In the genomic region with DNA sequence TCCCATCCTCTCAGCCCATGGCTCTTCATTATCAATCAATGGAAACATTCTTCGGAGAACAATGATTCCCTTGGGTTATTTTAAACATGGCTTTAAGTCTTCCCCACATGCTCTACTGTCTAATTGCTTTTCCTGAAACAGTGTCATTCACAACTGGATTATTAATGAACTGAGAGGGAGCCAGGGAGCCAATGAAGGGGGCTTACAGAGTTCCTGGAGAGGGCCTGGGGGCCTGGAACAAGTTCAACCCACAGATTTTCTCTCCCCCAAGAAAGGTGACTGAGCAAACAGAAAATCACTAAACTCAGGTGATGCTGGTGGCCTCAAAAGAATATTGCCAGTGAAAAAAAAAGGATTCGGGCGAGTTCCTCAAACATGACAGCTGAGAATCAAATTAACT, we compare ENCODE assay signal across 10 cellular contexts. TPM values are rescaled to one million over a fixed set of nuclear protein-coding genes. Genes with fewer than 3 reads are reported as not detected.
DNase-seq lines count a peak whose midpoint lies in the region; ATAC-seq and TF ChIP-seq lines count a peak whose summit lies in the region.
"Had no signal": no experiment of that assay in that cellular context is flagged by ENCODE, and none has a peak within 500 bp of the region (broad histone marks: within the 10 kb centered on the region; RNA-seq: fewer than 3 reads in every experiment).

No MANE protein-coding gene starts in this region.

- H3K4me1 Mint-ChIP-seq in activated naive CD4-positive, alpha-beta T cell treated with anti-CD3 and anti-CD28 coated beads, Interleukin-2, amount 10 ng/mL, durations not matched to agents 7 days and 5 days, result peaks cover 68% of the 10 kb centered on the region
- peaks cover 47% of the 10 kb centered on the region for H3K4me1 Mint-ChIP-seq in activated naive CD8-positive, alpha-beta T cell (ENCODE audit: low read depth)

- peaks cover 2% of the 10 kb centered on the region for H3K9me3 Mint-ChIP-seq in activated naive CD4-positive, alpha-beta T cell treated with anti-CD3 and anti-CD28 coated beads, Interleukin-2, amount 10 ng/mL, durations not matched to agents 7 days and 5 days
- H3K9me3 Mint-ChIP-seq in activated naive CD8-positive, alpha-beta T cell (ENCODE audit: low read depth), result no peaks in the 10 kb centered on the region

- H3K9me3 ChIP-seq in lung (ENCODE audit: control insufficient read depth in 2 of 2, insufficient read depth in 1 of 2, low read length in 1 of 2), result peaks cover 0 to 2% of the 10 kb centered on the region in 2 donors
- H3K9me3 ChIP-seq in thymus (ENCODE audit: control insufficient read depth), result no peaks in the 10 kb centered on the region
- H3K9me3 ChIP-seq: ascending aorta had no signal

- H3K4me3 ChIP-seq in lung (no peak overlapping the region), thymus (ENCODE audit: low read length) (no peak overlapping the region)
- H3K4me3 ChIP-seq: ascending aorta had no signal

- CTCF ChIA-PET in activated naive CD4-positive, alpha-beta T cell treated with anti-CD3 and anti-CD28 coated beads, Interleukin-2, amount 10 ng/mL, durations not matched to agents 7 days and 5 days (lab: Charles Lee), result interaction anchor here (0.7 to 3.7 kb wide), 3 partner anchors 14 to 56 kb away, joined by 5 to 10 read pairs (median 5); no protein-coding TSS in a partner anchor

- H3K27ac ChIP-seq in lung (ENCODE audit: low read depth in 1 of 2, low read length in 1 of 2) (peak overlapping the region; percentile 44 to 64), thymus (ENCODE audit: low read depth) (peak overlapping the region; percentile 97)

- H3K27ac Mint-ChIP-seq in activated naive CD4-positive, alpha-beta T cell treated with anti-CD3 and anti-CD28 coated beads, Interleukin-2, amount 10 ng/mL, durations not matched to agents 7 days and 5 days, result peak overlapping the region; percentile 99
- peak overlapping the region; percentile 93 for H3K27ac Mint-ChIP-seq in activated naive CD8-positive, alpha-beta T cell

- H3K27me3 ChIP-seq in lung (ENCODE audit: control insufficient read depth, insufficient read depth) (no peaks in the 10 kb centered on the region), thymus (ENCODE audit: control insufficient read depth, insufficient read depth) (no peaks in the 10 kb centered on the region)

- peaks cover 4% of the 10 kb centered on the region for H3K27me3 Mint-ChIP-seq in activated naive CD4-positive, alpha-beta T cell treated with anti-CD3 and anti-CD28 coated beads, Interleukin-2, amount 10 ng/mL, durations not matched to agents 7 days and 5 days
- no peaks in the 10 kb centered on the region for H3K27me3 Mint-ChIP-seq in activated naive CD8-positive, alpha-beta T cell

- ATAC-seq in lung (ENCODE audit: insufficient read depth, low FRiP score), result no peak
- no peak for ATAC-seq in HG02852 (IDR thresholded peaks at IDR 0.05; ENCODE audit: unreplicated experiment)

- H3K4me1 ChIP-seq in lung (ENCODE audit: control insufficient read depth in 2 of 2, insufficient read depth in 2 of 2, low read length in 2 of 2) (peaks cover 0 to 22% of the 10 kb centered on the region in 2 donors), thymus (ENCODE audit: control insufficient read depth, insufficient read depth, low read length) (peaks cover 30% of the 10 kb centered on the region)

- H3K4me3 Mint-ChIP-seq in activated naive CD4-positive, alpha-beta T cell treated with anti-CD3 and anti-CD28 coated beads, Interleukin-2, amount 10 ng/mL, durations not matched to agents 7 days and 5 days, result peak overlapping the region; percentile 87
- H3K4me3 Mint-ChIP-seq in activated naive CD8-positive, alpha-beta T cell, result peak overlapping the region; percentile 85

- no peak for TF ChIP-seq CTCF in lung (IDR thresholded peaks at IDR 0.05; ENCODE audit: control extremely low read depth, extremely low read depth)

- no peak for DNase-seq in activated naive CD4-positive, alpha-beta T cell treated with anti-CD3 and anti-CD28 coated beads, Interleukin-2, amount 10 ng/mL, durations not matched to agents 7 days and 5 days
- DNase-seq in activated naive CD4-positive, alpha-beta T cell treated with Interleukin-2 at 50 U/mL for 16 hours, result no peak
- no peak for DNase-seq in lung (ENCODE audit: low spot score)
- no peak for DNase-seq in NCI-H2171 treated with DMSO at 0.1 percent for 48 hours (lab: John Stamatoyannopoulos, UW)
- no peak for DNase-seq in NCI-H524 (lab: John Stamatoyannopoulos, UW)
- DNase-seq: NCI-H1105 had no signal

- peaks cover 32% of the 10 kb centered on the region for H3K36me3 Mint-ChIP-seq in activated naive CD4-positive, alpha-beta T cell treated with anti-CD3 and anti-CD28 coated beads, Interleukin-2, amount 10 ng/mL, durations not matched to agents 7 days and 5 days
- peaks cover 4% of the 10 kb centered on the region for H3K36me3 Mint-ChIP-seq in activated naive CD8-positive, alpha-beta T cell

- H3K36me3 ChIP-seq in lung (ENCODE audit: control insufficient read depth in 2 of 2, insufficient read depth in 2 of 2, low read length in 2 of 2) (no peaks in the 10 kb centered on the region), thymus (ENCODE audit: control insufficient read depth, insufficient read depth) (no peaks in the 10 kb centered on the region)
- H3K36me3 ChIP-seq: ascending aorta had no signal

- WGBS in lung, 2 donors, result 79 to 82% methylated on average over 3 of the region's 3 CpGs
- WGBS in thymus, result 70% methylated on average over 3 of the region's 3 CpGs

RNA-seq across cellular contexts. Expression of a gene that starts 1.3 kb away (rescaled TPM):
- total RNA-seq in lung, result 10 to 100 TPM in 1 of 2 donors, 1 to 10 TPM in 1; 6.0 to 15.0 TPM
- 1 to 10 TPM; 2.6 to 8.3 TPM for polyA plus RNA-seq in lung
- 13.8 TPM for polyA plus RNA-seq in thymus

RNA-seq across cellular contexts. Expression of a gene that starts 56.0 kb away (rescaled TPM):
- 1 to 10 TPM; 6.7 to 9.5 TPM for total RNA-seq in lung
- 1 to 10 TPM; 5.3 to 6.1 TPM for polyA plus RNA-seq in lung
- polyA plus RNA-seq in thymus, result 9.6 TPM
